8 cellular contexts compared by ENCODE assay signal in the genomic region with DNA sequence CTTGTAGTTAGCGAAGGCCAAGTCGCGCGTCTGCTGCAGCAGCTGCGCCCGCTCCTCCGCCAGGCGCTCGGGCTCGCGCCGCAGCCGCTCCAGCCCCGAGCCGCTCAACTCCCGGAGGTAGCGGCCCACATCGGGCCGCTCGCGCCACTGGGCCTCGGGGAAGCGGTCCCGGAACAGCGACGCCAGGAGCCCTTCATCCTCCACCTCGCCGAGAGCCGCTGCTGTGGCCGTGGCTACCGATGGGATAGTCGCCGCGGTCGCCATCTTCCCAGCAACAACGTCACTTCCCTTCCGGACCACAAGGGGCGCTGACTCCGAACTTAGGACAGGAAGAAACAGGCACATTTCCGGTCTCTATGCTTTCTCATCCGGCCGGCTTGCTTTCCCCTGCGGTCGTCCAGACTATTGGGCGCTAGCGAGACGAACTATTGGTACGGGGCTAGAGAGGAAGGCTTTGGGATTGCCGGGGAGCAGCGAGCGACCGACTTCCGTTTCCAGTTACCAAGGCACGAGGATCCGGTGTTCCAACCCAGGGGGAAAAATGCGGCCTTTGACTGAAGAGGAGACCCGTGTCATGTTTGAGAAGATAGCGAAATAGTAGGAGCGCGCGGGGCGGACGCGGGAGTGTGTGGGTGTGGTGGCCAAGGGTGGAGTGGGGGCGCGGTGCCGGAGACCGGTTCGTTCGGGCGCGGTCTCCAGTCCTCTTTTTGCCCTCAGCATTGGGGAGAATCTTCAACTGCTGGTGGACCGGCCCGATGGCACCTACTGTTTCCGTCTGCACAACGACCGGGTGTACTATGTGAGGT. TPM values are rescaled to one million over a fixed set of nuclear protein-coding genes. Genes with fewer than 3 reads are reported as not detected.
DNase-seq lines count a peak whose midpoint lies in the region; ATAC-seq, FAIRE-seq and TF ChIP-seq lines count a peak whose summit lies in the region.

A gene with protein sequence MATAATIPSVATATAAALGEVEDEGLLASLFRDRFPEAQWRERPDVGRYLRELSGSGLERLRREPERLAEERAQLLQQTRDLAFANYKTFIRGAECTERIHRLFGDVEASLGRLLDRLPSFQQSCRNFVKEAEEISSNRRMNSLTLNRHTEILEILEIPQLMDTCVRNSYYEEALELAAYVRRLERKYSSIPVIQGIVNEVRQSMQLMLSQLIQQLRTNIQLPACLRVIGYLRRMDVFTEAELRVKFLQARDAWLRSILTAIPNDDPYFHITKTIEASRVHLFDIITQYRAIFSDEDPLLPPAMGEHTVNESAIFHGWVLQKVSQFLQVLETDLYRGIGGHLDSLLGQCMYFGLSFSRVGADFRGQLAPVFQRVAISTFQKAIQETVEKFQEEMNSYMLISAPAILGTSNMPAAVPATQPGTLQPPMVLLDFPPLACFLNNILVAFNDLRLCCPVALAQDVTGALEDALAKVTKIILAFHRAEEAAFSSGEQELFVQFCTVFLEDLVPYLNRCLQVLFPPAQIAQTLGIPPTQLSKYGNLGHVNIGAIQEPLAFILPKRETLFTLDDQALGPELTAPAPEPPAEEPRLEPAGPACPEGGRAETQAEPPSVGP (minus strand): TSS at position 276 of the 806 bp plus-strand sequence. CDS start 12 bp downstream, at position 264.
A gene (plus strand): TSS at position 484 of the 806 bp plus-strand sequence. CDS start 58 bp downstream, at position 542.

- FAIRE-seq in pancreas (lab: Jason Lieb, UNC): peak; percentile 84

- H3K9me3 Mint-ChIP-seq in activated naive CD8-positive, alpha-beta T cell treated with anti-CD3 and anti-CD28 coated beads, Interleukin-2, amount 50 U/mL, for 24 hours: no peaks in the 10 kb centered on the region

- intact Hi-C loops in Right ventricle myocardium superior (cut with DNase I) (no loop called here), pancreas (cut with DNase I) (no loop called here), tibial artery (cut with DNase I; ENCODE audit: low total_unique reads) (loop anchor here (10.0 kb wide), 1 partner anchor 805 kb away; a partner anchor contains a TSS)

- H3K4me1 Mint-ChIP-seq in activated naive CD8-positive, alpha-beta T cell treated with anti-CD3 and anti-CD28 coated beads, Interleukin-2, amount 50 U/mL, for 24 hours: peaks cover 41% of the 10 kb centered on the region

- 0% methylated on average over 70 to 77 of the region's 77 CpGs for WGBS in pancreas, 2 donors

- DNase-seq in NCI-H1417 treated with DMSO at 0.1 percent for 48 hours (lab: John Stamatoyannopoulos, UW) (peak; percentile 89), SW480 (ENCODE audit: low spot score) (peak; percentile 99), Right ventricle myocardium superior (peak; percentile 97), pancreas (peak; percentile 93 to 97 (median 96)), tibial artery (peak; percentile 97)
- DNase-seq in activated naive CD8-positive, alpha-beta T cell treated with anti-CD3 and anti-CD28 coated beads, Interleukin-2, amount 50 U/mL, for 24 hours: peak; percentile 93

- H3K4me1 ChIP-seq in pancreas (peaks cover 6 to 22% (median 20%) of the 10 kb centered on the region in 3 donors), tibial artery (peaks cover 0 to 27% (median 24%) of the 10 kb centered on the region in 4 donors)

- H3K27ac ChIP-seq in pancreas: peak within 1 kb of the TSS; percentile 83 to 94 (median 88)
- peak within 1 kb of the TSS; percentile 87 to 95 for H3K27ac ChIP-seq in tibial artery

- peak; percentile 77 for TF ChIP-seq CTCF in GM12874 (IDR thresholded peaks at IDR 0.05; ENCODE audit: insufficient read depth, low read depth, low read length)
- TF ChIP-seq CTCF in pancreas (IDR thresholded peaks at IDR 0.05): peak; percentile 59 to 94 (median 86)
- peak; percentile 82 to 92 for TF ChIP-seq CTCF in tibial artery (IDR thresholded peaks at IDR 0.05)

- H3K27ac Mint-ChIP-seq in activated naive CD8-positive, alpha-beta T cell treated with anti-CD3 and anti-CD28 coated beads, Interleukin-2, amount 50 U/mL, for 24 hours: peak within 1 kb of the TSS; percentile 100

- no peaks in the 10 kb centered on the region for H3K27me3 Mint-ChIP-seq in activated naive CD8-positive, alpha-beta T cell treated with anti-CD3 and anti-CD28 coated beads, Interleukin-2, amount 50 U/mL, for 24 hours

- peak within 1 kb of the TSS; percentile 80 to 95 (median 85) for H3K4me3 ChIP-seq in pancreas
- peak within 1 kb of the TSS; percentile 70 to 88 for H3K4me3 ChIP-seq in tibial artery

- H3K9me3 ChIP-seq in pancreas (no peaks in the 10 kb centered on the region), tibial artery (no peaks in the 10 kb centered on the region)

- H3K27me3 ChIP-seq in pancreas (no peaks in the 10 kb centered on the region), tibial artery (no peaks in the 10 kb centered on the region)

- peak within 1 kb of the TSS; percentile 99 for H3K4me3 Mint-ChIP-seq in activated naive CD8-positive, alpha-beta T cell treated with anti-CD3 and anti-CD28 coated beads, Interleukin-2, amount 50 U/mL, for 24 hours

- H3K36me3 ChIP-seq in pancreas: peaks cover 0 to 9% (median 6%) of the 10 kb centered on the region in 3 donors
- peaks cover 29 to 50% (median 42%) of the 10 kb centered on the region in 3 donors for H3K36me3 ChIP-seq in tibial artery

- peak; percentile 89 for ATAC-seq in HG02763 (IDR thresholded peaks at IDR 0.05; ENCODE audit: unreplicated experiment)
- peak; percentile 97 for ATAC-seq in activated naive CD8-positive, alpha-beta T cell treated with anti-CD3 and anti-CD28 coated beads, Interleukin-2, amount 50 U/mL, for 24 hours
- peak; percentile 99 for ATAC-seq in Right ventricle myocardium superior (ENCODE audit: poor library complexity)
- ATAC-seq in pancreas: peak; percentile 95 to 98 (median 96)

- H3K36me3 Mint-ChIP-seq in activated naive CD8-positive, alpha-beta T cell treated with anti-CD3 and anti-CD28 coated beads, Interleukin-2, amount 50 U/mL, for 24 hours (ENCODE audit: low read depth): peaks cover 48% of the 10 kb centered on the region

RNA-seq across cellular contexts. Expression of the first gene that starts in this region (rescaled TPM):
- total RNA-seq in Right ventricle myocardium superior (22.0 TPM), pancreas (10 to 100 TPM; 16.2 to 29.0 (median 23.0) TPM)
- 10 to 100 TPM; 18.8 to 21.0 TPM for polyA plus RNA-seq in pancreas

RNA-seq across cellular contexts. Expression of the second gene that starts in this region (rescaled TPM):
- 7.3 TPM for total RNA-seq in Right ventricle myocardium superior
- total RNA-seq in pancreas: 1 to 10 TPM; 4.7 to 9.4 (median 7.1) TPM
- 1 to 10 TPM; 6.7 to 8.0 TPM for polyA plus RNA-seq in pancreas

Comparison
In these comparisons a context has a peak if more than half of its experiments do, and no peak if none do; other contexts are left out.
1. Peak in every context shown above with its lines: DNase-seq, ATAC-seq, H3K4me3 ChIP-seq and H3K27ac ChIP-seq.